25 cellular contexts compared by ENCODE assay signal in genomic region chr6:150116195-150116800, GRCh38. TPM values are rescaled to one million over a fixed set of nuclear protein-coding genes. Genes with fewer than 3 reads are reported as not detected.
"Had no signal": no experiment of that assay in that cellular context is flagged by ENCODE, and none has a peak within 500 bp of the region (broad histone marks: within the 10 kb centered on the region; RNA-seq: fewer than 3 reads in every experiment).

No MANE protein-coding gene starts in this region.

- H3K27ac Mint-ChIP-seq: activated B cell treated with CpG ODN at 0.5 μM for 24 hours; activated CD4-positive, alpha-beta memory T cell treated with anti-CD3 and anti-CD28 coated beads, Interleukin-2, amount 10 ng/mL, durations not matched to agents 7 days and 5 days; activated CD8-positive, alpha-beta memory T cell treated with anti-CD3 and anti-CD28 coated beads, Interleukin-2, amount 10 ng/mL, durations not matched to agents 7 days and 5 days; activated T-helper 17 cell treated with anti-CD3 and anti-CD28 coated beads, Interleukin-2, amount 50 U/mL, for 72 hours; brain; nephron progenitor cell had no signal

- H3K27me3 Mint-ChIP-seq: activated B cell treated with CpG ODN at 0.5 μM for 24 hours had no signal

- ATAC-seq: activated CD8-positive, alpha-beta memory T cell treated with anti-CD3 and anti-CD28 coated beads, Interleukin-2, amount 10 ng/mL, durations not matched to agents 7 days and 5 days; activated T-helper 17 cell treated with anti-CD3 and anti-CD28 coated beads, Interleukin-2, amount 50 U/mL, for 72 hours had no signal

- H3K4me3 ChIP-seq: hepatocyte, prostate gland, right atrium auricular region, thyroid gland had no signal

- H3K9me3 Mint-ChIP-seq: activated B cell treated with CpG ODN at 0.5 μM for 24 hours; activated CD4-positive, alpha-beta memory T cell treated with anti-CD3 and anti-CD28 coated beads, Interleukin-2, amount 10 ng/mL, durations not matched to agents 7 days and 5 days; activated T-helper 17 cell treated with anti-CD3 and anti-CD28 coated beads, Interleukin-2, amount 50 U/mL, for 72 hours had no signal

- H3K9me3 ChIP-seq: prostate gland, right atrium auricular region, thyroid gland had no signal

- H3K4me1 ChIP-seq: prostate gland, thyroid gland had no signal

- FAIRE-seq: endometrium, urothelium cell line had no signal

- H3K27me3 ChIP-seq: hepatocyte, right atrium auricular region, thyroid gland had no signal

- H3K4me3 Mint-ChIP-seq: activated B cell treated with CpG ODN at 0.5 μM for 24 hours; activated CD4-positive, alpha-beta memory T cell treated with anti-CD3 and anti-CD28 coated beads, Interleukin-2, amount 10 ng/mL, durations not matched to agents 7 days and 5 days; activated CD8-positive, alpha-beta memory T cell treated with anti-CD3 and anti-CD28 coated beads, Interleukin-2, amount 10 ng/mL, durations not matched to agents 7 days and 5 days; activated T-helper 17 cell treated with anti-CD3 and anti-CD28 coated beads, Interleukin-2, amount 50 U/mL, for 72 hours; brain; nephron progenitor cell had no signal

- H3K4me1 Mint-ChIP-seq: activated T-helper 17 cell treated with anti-CD3 and anti-CD28 coated beads, Interleukin-2, amount 50 U/mL, for 72 hours had no signal

- DNase-seq: activated B cell treated with CpG ODN at 0.5 μM for 24 hours; activated CD4-positive, alpha-beta memory T cell treated with anti-CD3 and anti-CD28 coated beads, Interleukin-2, amount 10 ng/mL, durations not matched to agents 7 days and 5 days; activated CD4-positive, alpha-beta T cell treated with anti-CD3 and anti-CD28 coated beads for 4 hours; activated CD8-positive, alpha-beta memory T cell treated with anti-CD3 and anti-CD28 coated beads, Interleukin-2, amount 10 ng/mL, durations not matched to agents 7 days and 5 days; activated naive CD4-positive, alpha-beta T cell; activated T-cell treated with anti-CD3 and anti-CD28 coated beads, Interleukin-2, amount 50 U/mL, for 1 hour; cortex of kidney; midbrain; nephron progenitor cell; stimulated activated CD4-positive, alpha-beta T cell treated with anti-CD3 and anti-CD28 coated beads, Interleukin-12 subunit alpha, Interleukin-12 subunit beta, amount 100 ng/mL, for 4 hours; stimulated activated CD4-positive, alpha-beta T cell treated with anti-CD3 and anti-CD28 coated beads, Interleukin-1b, Interleukin-23, amount 100 ng/mL, for 48 hours; stimulated activated naive CD4-positive, alpha-beta T cell treated with Interleukin-2 at 50 U/mL for 16 hours; T-helper 1 cell; T-helper 9 cell; thyroid gland had no signal

- H3K27ac ChIP-seq: hepatocyte, prostate gland, right atrium auricular region, thyroid gland had no signal

- H3K36me3 Mint-ChIP-seq: activated CD8-positive, alpha-beta memory T cell treated with anti-CD3 and anti-CD28 coated beads, Interleukin-2, amount 10 ng/mL, durations not matched to agents 7 days and 5 days; brain had no signal

- H3K36me3 ChIP-seq: prostate gland, right atrium auricular region, thyroid gland had no signal

RNA-seq across cellular contexts. Expression of gene PPP1R14C, which starts 26.5 kb away (rescaled TPM):
- total RNA-seq: activated T-helper 17 cell treated with anti-CD3 and anti-CD28 coated beads, Interleukin-2, amount 50 U/mL, for 72 hours; fibroblast of villous mesenchyme; lung microvascular endothelial cell; myocyte had no signal
